23 cellular contexts compared by ENCODE assay signal in genomic region chr13:31020996-31021395, GRCh38.
"Had no signal": no experiment of that assay in that cellular context is flagged by ENCODE, and none has a peak within 500 bp of the region (broad histone marks: within the 10 kb centered on the region; RNA-seq: fewer than 3 reads in every experiment).

No MANE protein-coding gene starts in this region.

- H3K4me1 ChIP-seq: left ventricle myocardium inferior, pancreas, prostate gland, spleen, suprapubic skin, tibial nerve, uterus had no signal

- H3K4me3 ChIP-seq: hepatocyte, left ventricle myocardium inferior, lung, mucosa of descending colon, pancreas, prostate gland, spleen, suprapubic skin, thoracic aorta, tibial nerve, uterus had no signal

- H3K9me3 ChIP-seq: mucosa of descending colon, pancreas, prostate gland, spleen, suprapubic skin, thoracic aorta, uterus had no signal

- H3K79me2 ChIP-seq: hepatocyte had no signal

- ATAC-seq: mucosa of descending colon; naive thymus-derived CD4-positive, alpha-beta T cell; natural killer cell treated with Interleukin-12 subunit alpha and Interleukin-12 subunit beta and Interleukin-15 and Interleukin-18, amount 100 ng/mL, for 72 hours; pancreas; right cardiac atrium; sciatic nerve; stimulated activated effector memory CD8-positive, alpha-beta T cell treated with anti-CD3 and anti-CD28 coated beads, Interleukin-12 subunit alpha, Interleukin-12 subunit beta, amount 100 ng/mL, for 72 hours had no signal

- H3K27ac ChIP-seq: hepatocyte, left ventricle myocardium inferior, pancreas, prostate gland, spleen, suprapubic skin, thoracic aorta, tibial nerve, uterus had no signal

- H3K36me3 ChIP-seq: left ventricle myocardium inferior, pancreas, prostate gland, spleen, suprapubic skin, thoracic aorta, tibial nerve, uterus had no signal

- H3K27me3 ChIP-seq: hepatocyte, suprapubic skin, tibial nerve, uterus had no signal

- DNase-seq: left ventricle myocardium inferior; midbrain; mucosa of descending colon; naive thymus-derived CD4-positive, alpha-beta T cell; nucleus accumbens; pancreas; posterior cingulate gyrus; retina; right cardiac atrium; small intestine; spleen; stimulated activated CD4-positive, alpha-beta T cell treated with anti-CD3 and anti-CD28 coated beads, Interleukin-4, amount 100 ng/mL, for 24 hours; stimulated activated naive CD4-positive, alpha-beta T cell; uterus had no signal

- H3K4me2 ChIP-seq: hepatocyte had no signal
